22 cellular contexts compared by ENCODE assay signal in the genomic region with DNA sequence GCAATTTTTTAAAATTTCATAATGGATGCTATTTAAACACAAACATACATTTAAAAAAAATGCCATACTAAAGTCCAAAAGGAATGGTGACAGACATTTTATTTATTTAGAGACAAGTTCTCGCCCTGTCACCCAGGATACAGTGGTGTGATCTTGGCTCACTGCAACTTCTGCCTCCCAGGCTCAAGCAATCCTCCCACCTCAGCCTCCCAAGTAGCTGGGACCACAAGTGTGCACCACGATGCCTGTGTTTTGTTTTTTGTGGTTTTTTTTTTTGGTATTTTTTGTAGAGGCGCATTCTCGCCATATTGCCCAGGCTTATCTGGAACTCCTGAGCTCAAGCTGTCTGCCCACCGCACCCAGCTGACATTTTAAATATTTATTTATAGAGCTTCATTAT.
DNase-seq lines count a peak whose midpoint lies in the region; ATAC-seq and TF ChIP-seq lines count a peak whose summit lies in the region.
"Had no signal": no experiment of that assay in that cellular context is flagged by ENCODE, and none has a peak within 500 bp of the region (broad histone marks: within the 10 kb centered on the region; RNA-seq: fewer than 3 reads in every experiment).

No MANE protein-coding gene starts in this region.

- H3K27ac ChIP-seq in BLaER1 (no peak overlapping the region), DND-41 (ENCODE audit: low read length) (no peak overlapping the region)
- H3K27ac ChIP-seq in CD8-positive, alpha-beta memory T cell (ENCODE audit: low read depth, low read length) = no peak overlapping the region
- H3K27ac ChIP-seq: A549, GM23248 had no signal

- H3K27me3 Mint-ChIP-seq in CD8-positive, alpha-beta memory T cell = no peaks in the 10 kb centered on the region
- peaks cover 4% of the 10 kb centered on the region for H3K27me3 Mint-ChIP-seq in activated CD4-positive, alpha-beta T cell treated with anti-CD3 and anti-CD28 coated beads, Interleukin-2, amount 10 ng/mL, durations not matched to agents 7 days and 5 days
- H3K27me3 Mint-ChIP-seq: CD4-positive, alpha-beta T cell had no signal

- H4K20me1 ChIP-seq in BLaER1 (peaks cover 23% of the 10 kb centered on the region), DND-41 (ENCODE audit: insufficient read depth, low read length) (no peaks in the 10 kb centered on the region), Loucy (ENCODE audit: insufficient read depth, low read length, poor library complexity, severe bottlenecking) (no peaks in the 10 kb centered on the region)

- H3K9me3 Mint-ChIP-seq in CD8-positive, alpha-beta memory T cell = peaks cover 0 to 3% (median 0%) of the 10 kb centered on the region in 5 donors
- H3K9me3 Mint-ChIP-seq in activated CD4-positive, alpha-beta T cell treated with anti-CD3 and anti-CD28 coated beads, Interleukin-2, amount 10 ng/mL, durations not matched to agents 7 days and 5 days = peaks cover 6% of the 10 kb centered on the region
- H3K9me3 Mint-ChIP-seq: CD4-positive, alpha-beta T cell had no signal

- H3K4me3 ChIP-seq in BLaER1 (no peak overlapping the region), DND-41 (ENCODE audit: low read depth in 1 of 2, low read length in 2 of 2) (no peak overlapping the region), Loucy (ENCODE audit: low read length, poor library complexity, severe bottlenecking) (peak overlapping the region; percentile 55)
- H3K4me3 ChIP-seq in CD8-positive, alpha-beta memory T cell (ENCODE audit: low read length) = no peak overlapping the region
- H3K4me3 ChIP-seq: A549, GM12878, GM23248 had no signal

- POLR2A ChIA-PET in CD8-positive, alpha-beta memory T cell (lab: Charles Lee) = no interaction called here
- POLR2A ChIA-PET in activated CD4-positive, alpha-beta T cell treated with anti-CD3 and anti-CD28 coated beads, Interleukin-2, amount 10 ng/mL, durations not matched to agents 7 days and 5 days (lab: Charles Lee) = no interaction called here

- H3K36me3 ChIP-seq in BLaER1 (no peaks in the 10 kb centered on the region), DND-41 (ENCODE audit: insufficient read depth, low read length) (no peaks in the 10 kb centered on the region), Loucy (ENCODE audit: insufficient read depth, low read length) (no peaks in the 10 kb centered on the region)
- H3K36me3 ChIP-seq in CD8-positive, alpha-beta memory T cell (ENCODE audit: insufficient read depth, low read length) = no peaks in the 10 kb centered on the region

- H2AFZ ChIP-seq in DND-41 (ENCODE audit: low read depth, low read length) = no peak overlapping the region
- no peak overlapping the region for H2AFZ ChIP-seq in Loucy (ENCODE audit: low read length)
- H2AFZ ChIP-seq: GM23248 had no signal

- no peak overlapping the region for H3K27ac Mint-ChIP-seq in CD8-positive, alpha-beta memory T cell
- H3K27ac Mint-ChIP-seq in activated CD4-positive, alpha-beta T cell treated with anti-CD3 and anti-CD28 coated beads, Interleukin-2, amount 10 ng/mL, durations not matched to agents 7 days and 5 days = no peak overlapping the region
- H3K27ac Mint-ChIP-seq: CD14-positive monocyte; CD4-positive, alpha-beta T cell had no signal

- peaks cover 43% of the 10 kb centered on the region for H3K4me1 ChIP-seq in BLaER1
- peaks cover 31% of the 10 kb centered on the region for H3K4me1 ChIP-seq in DND-41 (ENCODE audit: insufficient read depth, low read length)
- H3K4me1 ChIP-seq in Loucy (ENCODE audit: insufficient read depth, low read length, poor library complexity, severe bottlenecking) = peaks cover 68% of the 10 kb centered on the region
- H3K4me1 ChIP-seq in CD8-positive, alpha-beta memory T cell (ENCODE audit: insufficient read depth, low read length) = no peaks in the 10 kb centered on the region

- CTCF ChIA-PET in CD8-positive, alpha-beta memory T cell (lab: Charles Lee) = no interaction called here
- CTCF ChIA-PET in activated CD4-positive, alpha-beta T cell treated with anti-CD3 and anti-CD28 coated beads, Interleukin-2, amount 10 ng/mL, durations not matched to agents 7 days and 5 days (lab: Charles Lee) = no interaction called here

- H3K9me3 ChIP-seq in BLaER1 (no peaks in the 10 kb centered on the region), DND-41 (ENCODE audit: insufficient read depth, low read length, severe bottlenecking) (no peaks in the 10 kb centered on the region), Loucy (ENCODE audit: insufficient read depth, low read depth, low read length) (no peaks in the 10 kb centered on the region)
- H3K9me3 ChIP-seq in CD8-positive, alpha-beta memory T cell (ENCODE audit: low read length) = no peaks in the 10 kb centered on the region
- H3K9me3 ChIP-seq: A549 had no signal

- H3K9ac ChIP-seq in BLaER1 (no peak overlapping the region), DND-41 (ENCODE audit: low read depth, low read length) (no peak overlapping the region), Loucy (ENCODE audit: low read depth, low read length, poor library complexity, severe bottlenecking) (peak overlapping the region; percentile 44)
- H3K9ac ChIP-seq: GM23248 had no signal

- DNase-seq in DND-41 (peak; percentile 53), UCSD-AML1 (lab: John Stamatoyannopoulos, UW; ENCODE audit: unreplicated experiment) (peak; percentile 4), amygdala (lab: John Stamatoyannopoulos, UW) (no peak), NCI-H526 (lab: John Stamatoyannopoulos, UW) (no peak)
- no peak for DNase-seq in CD8-positive, alpha-beta memory T cell
- DNase-seq in activated CD4-positive, alpha-beta T cell treated with anti-CD3 and anti-CD28 coated beads, Interleukin-2, amount 10 ng/mL, durations not matched to agents 7 days and 5 days = no peak
- DNase-seq: 8988T; ACHN; AML-193; Calu3; CD4-positive, alpha-beta T cell; COR-L47; EL; GDM1; GM23248; H7 had no signal

- peak overlapping the region in 1 of 7 donors; percentile 28 for H3K4me3 Mint-ChIP-seq in CD8-positive, alpha-beta memory T cell
- H3K4me3 Mint-ChIP-seq in activated CD4-positive, alpha-beta T cell treated with anti-CD3 and anti-CD28 coated beads, Interleukin-2, amount 10 ng/mL, durations not matched to agents 7 days and 5 days = no peak overlapping the region
- H3K4me3 Mint-ChIP-seq: CD14-positive monocyte; CD4-positive, alpha-beta T cell had no signal

- H3K79me2 ChIP-seq in DND-41 (ENCODE audit: insufficient read depth, low read length) (no peaks in the 10 kb centered on the region), Loucy (ENCODE audit: insufficient read depth, low read length) (no peaks in the 10 kb centered on the region)

- TF ChIP-seq CTCF in DND-41 (IDR thresholded peaks at IDR 0.05; ENCODE audit: borderline replicate concordance, extremely low read depth, low read length, poor library complexity, severe bottlenecking) (no peak), Loucy (conservative IDR thresholded peaks at IDR 0.05; ENCODE audit: low read length) (no peak)

- H3K4me1 Mint-ChIP-seq in CD8-positive, alpha-beta memory T cell = peaks cover 20 to 46% (median 28%) of the 10 kb centered on the region in 3 donors
- peaks cover 34% of the 10 kb centered on the region for H3K4me1 Mint-ChIP-seq in activated CD4-positive, alpha-beta T cell treated with anti-CD3 and anti-CD28 coated beads, Interleukin-2, amount 10 ng/mL, durations not matched to agents 7 days and 5 days
- H3K4me1 Mint-ChIP-seq: CD14-positive monocyte had no signal

- no peaks in the 10 kb centered on the region for H3K9me2 ChIP-seq in Loucy (replicated peaks; ENCODE audit: low read depth, low read length)

- peaks cover 15% of the 10 kb centered on the region for H3F3A ChIP-seq in Loucy (ENCODE audit: low read depth)

- H3K27me3 ChIP-seq in BLaER1 (no peaks in the 10 kb centered on the region), DND-41 (ENCODE audit: insufficient read depth, low read length, poor library complexity) (no peaks in the 10 kb centered on the region), Loucy (ENCODE audit: insufficient read depth, low read length, poor library complexity, severe bottlenecking) (no peaks in the 10 kb centered on the region)
- H3K27me3 ChIP-seq in CD8-positive, alpha-beta memory T cell (ENCODE audit: insufficient read depth, low read length, poor library complexity, severe bottlenecking) = no peaks in the 10 kb centered on the region

- H3K36me3 Mint-ChIP-seq in CD8-positive, alpha-beta memory T cell = no peaks in the 10 kb centered on the region
- no peaks in the 10 kb centered on the region for H3K36me3 Mint-ChIP-seq in activated CD4-positive, alpha-beta T cell treated with anti-CD3 and anti-CD28 coated beads, Interleukin-2, amount 10 ng/mL, durations not matched to agents 7 days and 5 days (ENCODE audit: low read depth)
- H3K36me3 Mint-ChIP-seq: CD14-positive monocyte had no signal

- ATAC-seq in DND-41 (ENCODE audit: insufficient read depth, low read depth) = peak; percentile 75
- ATAC-seq: A549, GM12878, HCT116 had no signal

- H3K4me2 ChIP-seq in BLaER1 (peak overlapping the region; percentile 68), DND-41 (ENCODE audit: insufficient read depth, low read length) (no peak overlapping the region), Loucy (ENCODE audit: low read depth, low read length, poor library complexity, severe bottlenecking) (peak overlapping the region; percentile 75)
- H3K4me2 ChIP-seq: A549 had no signal

Comparison
In these comparisons a context has a peak if more than half of its experiments do, and no peak if none do; other contexts are left out.
1. DNase-seq: peak in DND-41 (single experiment) and UCSD-AML1 (single experiment); none in amygdala (0 of 56), NCI-H526 (0 of 2), CD8-positive, alpha-beta memory T cell (0 of 5) and activated CD4-positive, alpha-beta T cell treated with anti-CD3 and anti-CD28 coated beads, Interleukin-2, amount 10 ng/mL, durations not matched to agents 7 days and 5 days (single experiment).